20 cellular contexts compared by ENCODE assay signal in the genomic region with DNA sequence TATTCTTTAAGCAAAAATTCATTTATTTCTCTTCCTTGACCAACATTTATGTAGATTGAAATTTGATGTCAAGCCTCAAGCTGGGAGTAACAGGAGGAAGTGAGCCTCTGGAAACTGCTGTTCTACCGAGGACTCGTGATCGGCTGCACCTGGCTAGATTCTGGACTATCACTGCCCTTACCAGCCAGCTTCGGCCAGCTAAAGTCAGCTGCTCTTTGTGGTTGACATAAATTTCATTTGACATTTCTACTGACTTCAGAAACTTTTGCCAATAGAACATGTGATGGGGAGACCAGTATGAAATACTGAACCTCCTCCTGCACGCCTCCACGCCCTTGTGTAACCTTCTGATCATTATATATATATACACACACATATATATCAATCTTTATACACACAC.
DNase-seq lines count a peak whose midpoint lies in the region; ATAC-seq, FAIRE-seq and TF ChIP-seq lines count a peak whose summit lies in the region.
"Had no signal": no experiment of that assay in that cellular context is flagged by ENCODE, and none has a peak within 500 bp of the region (broad histone marks: within the 10 kb centered on the region; RNA-seq: fewer than 3 reads in every experiment).

No MANE protein-coding gene starts in this region.

- 76 to 89% (median 82%) methylated on average over 6 of the region's 6 CpGs for WGBS in small intestine, 3 donors

- H3K9me3 ChIP-seq in right atrium auricular region (no peaks in the 10 kb centered on the region), muscle layer of colon (ENCODE audit: low read length) (no peaks in the 10 kb centered on the region), gastrocnemius medialis (no peaks in the 10 kb centered on the region), small intestine (ENCODE audit: control insufficient read depth, low read depth) (no peaks in the 10 kb centered on the region)

- ATAC-seq in left ventricle myocardium superior (no peak), gastrocnemius medialis (peak; percentile 94 to 98), GM18511 (IDR thresholded peaks at IDR 0.05; ENCODE audit: unreplicated experiment) (no peak), HG03108 (IDR thresholded peaks at IDR 0.05; ENCODE audit: unreplicated experiment) (no peak)

- H3K27ac ChIP-seq in right atrium auricular region: no peak overlapping the region
- peak overlapping the region; percentile 88 for H3K27ac ChIP-seq in muscle layer of colon (ENCODE audit: low read depth, low read length)
- peak overlapping the region in 2 of 4 donors; percentile 58 to 76 for H3K27ac ChIP-seq in gastrocnemius medialis
- H3K27ac ChIP-seq in small intestine (ENCODE audit: low read depth in 1 of 2, low read length in 1 of 2): no peak overlapping the region
- H3K27ac ChIP-seq: BLaER1 treated with 17β-estradiol and CSF1 and Interleukin-3, amounts not matched to agents 10 nM and 100 nM had no signal

- no peaks in the 10 kb centered on the region for H3K27me3 ChIP-seq in right atrium auricular region
- no peaks in the 10 kb centered on the region for H3K27me3 ChIP-seq in muscle layer of colon (ENCODE audit: control insufficient read depth in 1 of 2, insufficient read depth in 2 of 2, low read length in 2 of 2)
- H3K27me3 ChIP-seq in gastrocnemius medialis: no peaks in the 10 kb centered on the region
- H3K27me3 ChIP-seq in small intestine (ENCODE audit: control insufficient read depth in 2 of 2, insufficient read depth in 2 of 2, low read length in 2 of 2): no peaks in the 10 kb centered on the region
- H3K27me3 ChIP-seq: BLaER1 treated with 17β-estradiol and CSF1 and Interleukin-3, amounts not matched to agents 10 nM and 100 nM had no signal

- H3K9ac ChIP-seq in muscle layer of colon (ENCODE audit: low read length): no peak overlapping the region
- H3K9ac ChIP-seq: BLaER1 treated with 17β-estradiol and CSF1 and Interleukin-3, amounts not matched to agents 10 nM and 100 nM had no signal

- no peak for TF ChIP-seq CTCF in right atrium auricular region (IDR thresholded peaks at IDR 0.05)
- TF ChIP-seq CTCF in gastrocnemius medialis (IDR thresholded peaks at IDR 0.05 in 4 of 5, conservative IDR thresholded peaks at IDR 0.05 in 1 of 5): no peak

- DNase-seq in right atrium auricular region (ENCODE audit: low spot score) (peak; percentile 9), left ventricle myocardium superior (no peak), gastrocnemius medialis (peak; percentile 53 to 64), small intestine (no peak), AML-193 (lab: John Stamatoyannopoulos, UW) (no peak)
- DNase-seq: CD8-positive, alpha-beta memory T cell; DMS53; EL; IMR-90; NCI-H1436; NCI-H1930; NCI-H524 treated with DMSO at 0.1 percent for 48 hours; SHP77 had no signal

- no peak for FAIRE-seq in small intestine (lab: Jason Lieb, UNC)
- FAIRE-seq: GM12891, H1, HTR-8/SVneo had no signal

- intact Hi-C loops in left ventricle myocardium superior (cut with micrococcal nuclease): loop anchor here (5.0 kb wide), 1 partner anchor 173 kb away; no protein-coding TSS in a partner anchor
- intact Hi-C loops in gastrocnemius medialis (cut with DNase I; ENCODE audit: low total_unique reads): loop anchor here (5.0 kb wide), 1 partner anchor 173 kb away; no protein-coding TSS in a partner anchor

- in situ Hi-C loops in gastrocnemius medialis (cut with MboI; ENCODE audit: low sequenced_read_pairs in 4 of 4): loop anchor here in 1 of 4 donors (10.0 kb wide), 1 partner anchor 175 kb away; no protein-coding TSS in a partner anchor

- no peaks in the 10 kb centered on the region for H3K4me1 ChIP-seq in right atrium auricular region
- peaks cover 18% of the 10 kb centered on the region for H3K4me1 ChIP-seq in muscle layer of colon (ENCODE audit: insufficient read depth, low read length)
- peaks cover 0 to 5% of the 10 kb centered on the region in 2 donors for H3K4me1 ChIP-seq in gastrocnemius medialis
- no peaks in the 10 kb centered on the region for H3K4me1 ChIP-seq in small intestine (ENCODE audit: control insufficient read depth in 2 of 2, insufficient read depth in 1 of 2, low read depth in 1 of 2, low read length in 1 of 2)
- H3K4me1 ChIP-seq: BLaER1 treated with 17β-estradiol and CSF1 and Interleukin-3, amounts not matched to agents 10 nM and 100 nM had no signal

- H3K36me3 ChIP-seq in right atrium auricular region: no peaks in the 10 kb centered on the region
- H3K36me3 ChIP-seq in muscle layer of colon (ENCODE audit: insufficient read depth, low read length): no peaks in the 10 kb centered on the region
- no peaks in the 10 kb centered on the region for H3K36me3 ChIP-seq in gastrocnemius medialis
- H3K36me3 ChIP-seq in small intestine (ENCODE audit: control insufficient read depth in 2 of 2, insufficient read depth in 2 of 2, low read length in 2 of 2): no peaks in the 10 kb centered on the region
- H3K36me3 ChIP-seq: BLaER1 treated with 17β-estradiol and CSF1 and Interleukin-3, amounts not matched to agents 10 nM and 100 nM had no signal

- H3K4me3 ChIP-seq in right atrium auricular region (no peak overlapping the region), muscle layer of colon (ENCODE audit: low read depth in 1 of 2, low read length in 2 of 2) (no peak overlapping the region), gastrocnemius medialis (no peak overlapping the region), small intestine (ENCODE audit: low read depth in 1 of 2, low read length in 2 of 2) (no peak overlapping the region)
- H3K4me3 ChIP-seq: BLaER1 treated with 17β-estradiol and CSF1 and Interleukin-3, amounts not matched to agents 10 nM and 100 nM had no signal

- TF ChIP-seq POLR2A in gastrocnemius medialis (IDR thresholded peaks at IDR 0.05): no peak

Comparison
In these comparisons a context has a peak if more than half of its experiments do, and no peak if none do; other contexts are left out.
1. DNase-seq: peak in right atrium auricular region (single experiment) and gastrocnemius medialis (2 of 2); none in left ventricle myocardium superior (single experiment), small intestine (single experiment) and AML-193 (0 of 2).
2. ATAC-seq: peak in gastrocnemius medialis (2 of 2); none in left ventricle myocardium superior (single experiment), GM18511 (single experiment) and HG03108 (single experiment).